1 cellular context compared by ENCODE assay signal in genomic region chrX:49292400-49293362, GRCh38.
TF ChIP-seq lines count a peak whose summit lies in the region.

No MANE protein-coding gene starts in this region.

TF ChIP-seq in GM23338, 12 proteins besides CTCF, POLR2A, EP300 and RAD21:
- TF ChIP-seq JUNB (IDR thresholded peaks at IDR 0.05; ENCODE audit: unreplicated experiment) (no peak), REST (IDR thresholded peaks at IDR 0.05; ENCODE audit: unreplicated experiment) (no peak), NANOG (IDR thresholded peaks at IDR 0.05; ENCODE audit: borderline replicate concordance) (no peak), POLR2AphosphoS5 (IDR thresholded peaks at IDR 0.05; ENCODE audit: low read depth) (no peak), ZNF331 (CRISPR knock-in tag; IDR thresholded peaks at IDR 0.05; ENCODE audit: low read depth) (no peak), EZH2 (IDR thresholded peaks at IDR 0.05; ENCODE audit: low read depth, unreplicated experiment) (no peak), ZNF114 (CRISPR knock-in tag; IDR thresholded peaks at IDR 0.05) (no peak), STAT1 (IDR thresholded peaks at IDR 0.05; ENCODE audit: unreplicated experiment) (no peak), EZH2phosphoT487 (IDR thresholded peaks at IDR 0.05; ENCODE audit: unreplicated experiment) (no peak), ETS1 (IDR thresholded peaks at IDR 0.05) (no peak)
- TF ChIP-seq, protein P1, sequence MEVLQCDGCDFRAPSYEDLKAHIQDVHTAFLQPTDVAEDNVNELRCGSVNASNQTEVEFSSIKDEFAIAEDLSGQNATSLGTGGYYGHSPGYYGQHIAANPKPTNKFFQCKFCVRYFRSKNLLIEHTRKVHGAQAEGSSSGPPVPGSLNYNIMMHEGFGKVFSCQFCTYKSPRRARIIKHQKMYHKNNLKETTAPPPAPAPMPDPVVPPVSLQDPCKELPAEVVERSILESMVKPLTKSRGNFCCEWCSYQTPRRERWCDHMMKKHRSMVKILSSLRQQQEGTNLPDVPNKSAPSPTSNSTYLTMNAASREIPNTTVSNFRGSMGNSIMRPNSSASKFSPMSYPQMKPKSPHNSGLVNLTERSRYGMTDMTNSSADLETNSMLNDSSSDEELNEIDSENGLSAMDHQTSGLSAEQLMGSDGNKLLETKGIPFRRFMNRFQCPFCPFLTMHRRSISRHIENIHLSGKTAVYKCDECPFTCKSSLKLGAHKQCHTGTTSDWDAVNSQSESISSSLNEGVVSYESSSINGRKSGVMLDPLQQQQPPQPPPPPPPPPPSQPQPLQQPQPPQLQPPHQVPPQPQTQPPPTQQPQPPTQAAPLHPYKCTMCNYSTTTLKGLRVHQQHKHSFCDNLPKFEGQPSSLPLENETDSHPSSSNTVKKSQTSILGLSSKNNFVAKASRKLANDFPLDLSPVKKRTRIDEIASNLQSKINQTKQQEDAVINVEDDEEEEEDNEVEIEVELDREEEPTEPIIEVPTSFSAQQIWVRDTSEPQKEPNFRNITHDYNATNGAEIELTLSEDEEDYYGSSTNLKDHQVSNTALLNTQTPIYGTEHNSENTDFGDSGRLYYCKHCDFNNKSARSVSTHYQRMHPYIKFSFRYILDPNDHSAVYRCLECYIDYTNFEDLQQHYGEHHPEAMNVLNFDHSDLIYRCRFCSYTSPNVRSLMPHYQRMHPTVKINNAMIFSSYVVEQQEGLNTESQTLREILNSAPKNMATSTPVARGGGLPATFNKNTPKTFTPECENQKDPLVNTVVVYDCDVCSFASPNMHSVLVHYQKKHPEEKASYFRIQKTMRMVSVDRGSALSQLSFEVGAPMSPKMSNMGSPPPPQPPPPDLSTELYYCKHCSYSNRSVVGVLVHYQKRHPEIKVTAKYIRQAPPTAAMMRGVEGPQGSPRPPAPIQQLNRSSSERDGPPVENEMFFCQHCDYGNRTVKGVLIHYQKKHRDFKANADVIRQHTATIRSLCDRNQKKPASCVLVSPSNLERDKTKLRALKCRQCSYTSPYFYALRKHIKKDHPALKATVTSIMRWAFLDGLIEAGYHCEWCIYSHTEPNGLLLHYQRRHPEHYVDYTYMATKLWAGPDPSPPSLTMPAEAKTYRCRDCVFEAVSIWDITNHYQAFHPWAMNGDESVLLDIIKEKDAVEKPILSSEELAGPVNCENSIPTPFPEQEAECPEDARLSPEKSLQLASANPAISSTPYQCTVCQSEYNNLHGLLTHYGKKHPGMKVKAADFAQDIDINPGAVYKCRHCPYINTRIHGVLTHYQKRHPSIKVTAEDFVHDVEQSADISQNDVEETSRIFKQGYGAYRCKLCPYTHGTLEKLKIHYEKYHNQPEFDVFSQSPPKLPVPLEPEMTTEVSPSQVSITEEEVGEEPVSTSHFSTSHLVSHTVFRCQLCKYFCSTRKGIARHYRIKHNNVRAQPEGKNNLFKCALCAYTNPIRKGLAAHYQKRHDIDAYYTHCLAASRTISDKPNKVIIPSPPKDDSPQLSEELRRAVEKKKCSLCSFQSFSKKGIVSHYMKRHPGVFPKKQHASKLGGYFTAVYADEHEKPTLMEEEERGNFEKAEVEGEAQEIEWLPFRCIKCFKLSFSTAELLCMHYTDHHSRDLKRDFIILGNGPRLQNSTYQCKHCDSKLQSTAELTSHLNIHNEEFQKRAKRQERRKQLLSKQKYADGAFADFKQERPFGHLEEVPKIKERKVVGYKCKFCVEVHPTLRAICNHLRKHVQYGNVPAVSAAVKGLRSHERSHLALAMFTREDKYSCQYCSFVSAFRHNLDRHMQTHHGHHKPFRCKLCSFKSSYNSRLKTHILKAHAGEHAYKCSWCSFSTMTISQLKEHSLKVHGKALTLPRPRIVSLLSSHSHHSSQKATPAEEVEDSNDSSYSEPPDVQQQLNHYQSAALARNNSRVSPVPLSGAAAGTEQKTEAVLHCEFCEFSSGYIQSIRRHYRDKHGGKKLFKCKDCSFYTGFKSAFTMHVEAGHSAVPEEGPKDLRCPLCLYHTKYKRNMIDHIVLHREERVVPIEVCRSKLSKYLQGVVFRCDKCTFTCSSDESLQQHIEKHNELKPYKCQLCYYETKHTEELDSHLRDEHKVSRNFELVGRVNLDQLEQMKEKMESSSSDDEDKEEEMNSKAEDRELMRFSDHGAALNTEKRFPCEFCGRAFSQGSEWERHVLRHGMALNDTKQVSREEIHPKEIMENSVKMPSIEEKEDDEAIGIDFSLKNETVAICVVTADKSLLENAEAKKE (CRISPR knock-in tag; IDR thresholded peaks at IDR 0.05): no peak
